In the genomic region with DNA sequence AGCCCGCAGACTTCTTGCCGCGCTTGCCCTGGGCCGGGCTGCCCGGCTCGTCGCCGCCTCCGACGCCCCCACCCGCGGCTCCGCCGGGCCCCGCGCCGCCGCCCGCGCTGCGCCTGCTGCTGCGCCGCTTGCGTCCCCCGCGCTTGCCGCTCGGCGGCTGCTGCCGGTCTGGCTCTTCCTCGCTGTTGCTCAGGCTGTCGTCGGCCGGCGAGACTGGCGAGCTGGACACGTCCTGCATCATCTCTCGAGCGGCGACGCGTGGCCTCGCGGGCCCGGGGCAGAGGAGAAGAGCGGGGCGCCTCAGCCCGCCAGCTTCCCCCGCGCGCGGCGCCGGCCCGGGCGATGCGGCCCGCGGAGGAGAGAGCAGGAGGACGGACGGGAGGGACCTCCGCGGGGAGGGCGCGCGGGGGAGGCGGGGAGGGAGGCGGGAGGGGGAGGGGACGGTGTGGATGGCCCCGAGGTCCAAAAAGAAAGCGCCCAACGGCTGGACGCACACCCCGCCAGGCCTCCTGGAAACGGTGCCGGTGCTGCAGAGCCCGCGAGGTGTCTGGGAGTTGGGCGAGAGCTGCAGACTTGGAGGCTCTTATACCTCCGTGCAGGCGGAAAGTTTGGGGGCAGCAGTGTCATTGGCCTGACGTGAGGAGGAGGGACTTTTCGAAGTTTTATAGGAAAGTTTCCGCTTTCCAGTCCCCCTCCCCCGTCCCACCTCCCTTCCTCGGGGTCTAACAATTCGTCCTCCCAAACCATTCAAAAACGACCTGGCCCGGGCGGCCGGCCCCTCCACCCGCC, we compare ENCODE assay signal across 8 cellular contexts. TPM values are rescaled to one million over a fixed set of nuclear protein-coding genes. Genes with fewer than 3 reads are reported as not detected.
DNase-seq lines count a peak whose midpoint lies in the region; ATAC-seq and TF ChIP-seq lines count a peak whose summit lies in the region.

A gene (minus strand): TSS at position 556 of the 789 bp plus-strand sequence. CDS start 315 bp downstream, at position 241.

- DNase-seq in CD1c-positive myeloid dendritic cell (ENCODE audit: extremely low spot score) (peak; percentile 16), GM23338 (ENCODE audit: low spot score) (peak; percentile 88), RPMI8226 (peak; percentile 21), epidermal melanocyte (ENCODE audit: insufficient read length, low spot score) (peak; percentile 80), natural killer cell (no peak), foreskin melanocyte (no peak)
- DNase-seq in stimulated activated CD4-positive, alpha-beta T cell treated with anti-CD3 and anti-CD28 coated beads, Interleukin-4, amount 100 ng/mL, for 24 hours: no peak

- H3K36me3 Mint-ChIP-seq in GM23338 (ENCODE audit: low read depth): no peaks in the 10 kb centered on the region
- H3K36me3 Mint-ChIP-seq in natural killer cell: no peaks in the 10 kb centered on the region
- no peaks in the 10 kb centered on the region for H3K36me3 Mint-ChIP-seq in activated T-helper 17 cell treated with anti-CD3 and anti-CD28 coated beads, Interleukin-2, amount 50 U/mL, for 72 hours (ENCODE audit: low read depth)

- intact Hi-C loops in natural killer cell (cut with micrococcal nuclease): no loop called here

- no peaks in the 10 kb centered on the region for H3K79me2 ChIP-seq in GM23338 (replicated peaks; ENCODE audit: insufficient read depth)

- H3K9me3 Mint-ChIP-seq in GM23338 (no peaks in the 10 kb centered on the region; the same call in 2 of the 3 replicates), natural killer cell (no peaks in the 10 kb centered on the region)
- no peaks in the 10 kb centered on the region for H3K9me3 Mint-ChIP-seq in activated T-helper 17 cell treated with anti-CD3 and anti-CD28 coated beads, Interleukin-2, amount 50 U/mL, for 72 hours

- H3K4me1 ChIP-seq in GM23338 (ENCODE audit: insufficient read depth): peaks cover 63% of the 10 kb centered on the region

- H3K27me3 Mint-ChIP-seq in GM23338 (ENCODE audit: insufficient read depth, low read depth, poor library complexity): peaks cover 91% of the 10 kb centered on the region
- peaks cover 47 to 56% of the 10 kb centered on the region in 2 donors for H3K27me3 Mint-ChIP-seq in natural killer cell (ENCODE audit: low read depth in 2 of 2)
- H3K27me3 Mint-ChIP-seq in activated T-helper 17 cell treated with anti-CD3 and anti-CD28 coated beads, Interleukin-2, amount 50 U/mL, for 72 hours: peaks cover 47% of the 10 kb centered on the region

- peaks cover 16% of the 10 kb centered on the region for H3F3A ChIP-seq in GM23338 (replicated peaks; ENCODE audit: low read depth)

- peak within 1 kb of the TSS; percentile 66 for H3K4me3 ChIP-seq in GM23338

- peak within 1 kb of the TSS; percentile 80 for H3K4me2 ChIP-seq in GM23338

- H4K20me1 ChIP-seq in GM23338 (replicated peaks; ENCODE audit: insufficient read depth): peaks cover 13% of the 10 kb centered on the region; the same call in 1 of the 2 replicates

- ATAC-seq in GM23338 (peak; percentile 50), natural killer cell (peak in 2 of 3 donors; percentile 34 to 52)
- no peak for ATAC-seq in activated T-helper 17 cell treated with anti-CD3 and anti-CD28 coated beads, Interleukin-2, amount 50 U/mL, for 72 hours (replicated peaks)

- no peaks in the 10 kb centered on the region for H3K36me3 ChIP-seq in GM23338 (ENCODE audit: insufficient read depth)

- H3K4me3 Mint-ChIP-seq in GM23338 (peak within 1 kb of the TSS; percentile 72), natural killer cell (peak within 1 kb of the TSS; percentile 71)
- no peak within 1 kb of the TSS for H3K4me3 Mint-ChIP-seq in activated T-helper 17 cell treated with anti-CD3 and anti-CD28 coated beads, Interleukin-2, amount 50 U/mL, for 72 hours

- no peak within 1 kb of the TSS for H3K27ac Mint-ChIP-seq in GM23338
- H3K27ac Mint-ChIP-seq in natural killer cell: no peak within 1 kb of the TSS
- H3K27ac Mint-ChIP-seq in activated T-helper 17 cell treated with anti-CD3 and anti-CD28 coated beads, Interleukin-2, amount 50 U/mL, for 72 hours: no peak within 1 kb of the TSS

- no peaks in the 10 kb centered on the region for H3K9me2 ChIP-seq in GM23338 (ENCODE audit: insufficient read depth)

- TF ChIP-seq CTCF in GM23338 (conservative IDR thresholded peaks at IDR 0.05; ENCODE audit: low read depth in 2 of 2): no peak
- TF ChIP-seq CTCF in natural killer cell (IDR thresholded peaks at IDR 0.05): no peak

- H3K27me3 ChIP-seq in GM23338 (ENCODE audit: insufficient read depth): peaks cover 98% of the 10 kb centered on the region

- no peak within 1 kb of the TSS for H3K27ac ChIP-seq in GM23338 (ENCODE audit: low read depth)

- H3K4me1 Mint-ChIP-seq in GM23338 (peaks cover 41% of the 10 kb centered on the region), natural killer cell (peaks cover 0 to 5% of the 10 kb centered on the region in 2 donors)
- H3K4me1 Mint-ChIP-seq in activated T-helper 17 cell treated with anti-CD3 and anti-CD28 coated beads, Interleukin-2, amount 50 U/mL, for 72 hours: no peaks in the 10 kb centered on the region

- H2AFZ ChIP-seq in GM23338: peak within 1 kb of the TSS; percentile 83

TF ChIP-seq in GM23338, 12 proteins besides CTCF, POLR2A, EP300 and RAD21 (continues in another document):
- TF ChIP-seq EZH2phosphoT487 (IDR thresholded peaks at IDR 0.05; ENCODE audit: unreplicated experiment): peak; percentile 33
- TF ChIP-seq EZH2 (IDR thresholded peaks at IDR 0.05; ENCODE audit: low read depth, unreplicated experiment): peak; percentile 27
- TF ChIP-seq, protein P1, sequence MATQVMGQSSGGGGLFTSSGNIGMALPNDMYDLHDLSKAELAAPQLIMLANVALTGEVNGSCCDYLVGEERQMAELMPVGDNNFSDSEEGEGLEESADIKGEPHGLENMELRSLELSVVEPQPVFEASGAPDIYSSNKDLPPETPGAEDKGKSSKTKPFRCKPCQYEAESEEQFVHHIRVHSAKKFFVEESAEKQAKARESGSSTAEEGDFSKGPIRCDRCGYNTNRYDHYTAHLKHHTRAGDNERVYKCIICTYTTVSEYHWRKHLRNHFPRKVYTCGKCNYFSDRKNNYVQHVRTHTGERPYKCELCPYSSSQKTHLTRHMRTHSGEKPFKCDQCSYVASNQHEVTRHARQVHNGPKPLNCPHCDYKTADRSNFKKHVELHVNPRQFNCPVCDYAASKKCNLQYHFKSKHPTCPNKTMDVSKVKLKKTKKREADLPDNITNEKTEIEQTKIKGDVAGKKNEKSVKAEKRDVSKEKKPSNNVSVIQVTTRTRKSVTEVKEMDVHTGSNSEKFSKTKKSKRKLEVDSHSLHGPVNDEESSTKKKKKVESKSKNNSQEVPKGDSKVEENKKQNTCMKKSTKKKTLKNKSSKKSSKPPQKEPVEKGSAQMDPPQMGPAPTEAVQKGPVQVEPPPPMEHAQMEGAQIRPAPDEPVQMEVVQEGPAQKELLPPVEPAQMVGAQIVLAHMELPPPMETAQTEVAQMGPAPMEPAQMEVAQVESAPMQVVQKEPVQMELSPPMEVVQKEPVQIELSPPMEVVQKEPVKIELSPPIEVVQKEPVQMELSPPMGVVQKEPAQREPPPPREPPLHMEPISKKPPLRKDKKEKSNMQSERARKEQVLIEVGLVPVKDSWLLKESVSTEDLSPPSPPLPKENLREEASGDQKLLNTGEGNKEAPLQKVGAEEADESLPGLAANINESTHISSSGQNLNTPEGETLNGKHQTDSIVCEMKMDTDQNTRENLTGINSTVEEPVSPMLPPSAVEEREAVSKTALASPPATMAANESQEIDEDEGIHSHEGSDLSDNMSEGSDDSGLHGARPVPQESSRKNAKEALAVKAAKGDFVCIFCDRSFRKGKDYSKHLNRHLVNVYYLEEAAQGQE (IDR thresholded peaks at IDR 0.05; ENCODE audit: unreplicated experiment): no peak
- no peak for TF ChIP-seq CREB1 (CRISPR knock-in tag; IDR thresholded peaks at IDR 0.05; ENCODE audit: low read depth)
- TF ChIP-seq ZNF331 (CRISPR knock-in tag; IDR thresholded peaks at IDR 0.05; ENCODE audit: low read depth): no peak
- no peak for TF ChIP-seq STAT1 (IDR thresholded peaks at IDR 0.05; ENCODE audit: unreplicated experiment)
- no peak for TF ChIP-seq NANOG (IDR thresholded peaks at IDR 0.05; ENCODE audit: borderline replicate concordance)

RNA-seq across cellular contexts. Expression of the gene that starts here (rescaled TPM):
- 0.12 and 0.24 TPM in 2 replicates for total RNA-seq in GM23338 (2014; rRNA removed; shearing (Covaris generic))
- 0.24 and 0.35 TPM in 2 replicates for polyA plus RNA-seq in GM23338 (2016; fragmentation: Nextera tagmentation; extraction: Ambion mirVana)
- total RNA-seq in natural killer cell: not detected
- total RNA-seq in activated T-helper 17 cell treated with anti-CD3 and anti-CD28 coated beads, Interleukin-2, amount 50 U/mL, for 72 hours: 1 to 10 TPM; 1.1 to 3.1 TPM

Comparison
In these comparisons a context has a peak if more than half of its experiments do, and no peak if none do; other contexts are left out.
1. Peak in DNase-seq, ATAC-seq, H3K4me3 ChIP-seq and H3K4me2 ChIP-seq in GM23338; RNA of the gene not detected or under 1 TPM.
2. Peak in ATAC-seq in natural killer cell; RNA of the gene not detected or under 1 TPM.
3. DNase-seq: peak in CD1c-positive myeloid dendritic cell (single experiment), RPMI8226 (single experiment) and epidermal melanocyte (single experiment); none in natural killer cell (single experiment), foreskin melanocyte (single experiment) and stimulated activated CD4-positive, alpha-beta T cell treated with anti-CD3 and anti-CD28 coated beads, Interleukin-4, amount 100 ng/mL, for 24 hours (single experiment).